ENCODE assay signal across 1 cellular context in genomic region chr7:96709381-96710228, GRCh38.
A peak's percentile ranks its signal among the peaks of the same experiment; 100 is the strongest.
TF ChIP-seq lines count a peak whose summit lies in the region.

SEM1 (minus strand) TSS chr7:96709846; CDS start chr7:96709763, 83 bp downstream.

TF ChIP-seq in HepG2, 621 proteins besides CTCF, POLR2A, EP300 and RAD21 (continued from another document and continues in another):
- TF ChIP-seq ZBTB33 (CRISPR knock-in tag; IDR thresholded peaks at IDR 0.05) (no peak), GATA4 (IDR thresholded peaks at IDR 0.05; ENCODE audit: borderline replicate concordance, low read depth) (no peak), MAFF (IDR thresholded peaks at IDR 0.05; ENCODE audit: low read depth, low read length) (peak; percentile 35; the same call in 1 of the 2 replicates), ZNF747 (CRISPR knock-in tag; IDR thresholded peaks at IDR 0.05; ENCODE audit: borderline replicate concordance) (0 out of 2 replicates have a peak, but pooled peaks have one; percentile 44), NR0B2 (CRISPR knock-in tag; IDR thresholded peaks at IDR 0.05) (0 out of 2 replicates have a peak, but pooled peaks have one; percentile 27), ZBTB4 (CRISPR knock-in tag; IDR thresholded peaks at IDR 0.05; ENCODE audit: borderline replicate concordance) (no peak), ZNF138 (CRISPR knock-in tag; IDR thresholded peaks at IDR 0.05; ENCODE audit: low read depth) (no peak), SNAPC4 (CRISPR knock-in tag; IDR thresholded peaks at IDR 0.05) (peak; percentile 90), ATRX (CRISPR knock-in tag; IDR thresholded peaks at IDR 0.05; ENCODE audit: borderline replicate concordance) (no peak), PITX1 (CRISPR knock-in tag; IDR thresholded peaks at IDR 0.05) (no peak), DPF2 (CRISPR knock-in tag; IDR thresholded peaks at IDR 0.05; ENCODE audit: borderline replicate concordance, low read depth) (no peak), SIN3B (IDR thresholded peaks at IDR 0.05; ENCODE audit: low read length) (peak; percentile 71), NCOA2 (CRISPR knock-in tag; IDR thresholded peaks at IDR 0.05) (0 out of 2 replicates have a peak, but pooled peaks have one; percentile 31), SOX13 (IDR thresholded peaks at IDR 0.05) (no peak), SOX13 (CRISPR knock-in tag; conservative IDR thresholded peaks at IDR 0.05 in 1 of 2, IDR thresholded peaks at IDR 0.05 in 1 of 2) (no peak; a peak in 1 of 4 replicates), EEA1 (CRISPR knock-in tag; IDR thresholded peaks at IDR 0.05; ENCODE audit: borderline replicate concordance) (no peak), ZNF160 (CRISPR knock-in tag; IDR thresholded peaks at IDR 0.05) (no peak), AKNA (CRISPR knock-in tag; IDR thresholded peaks at IDR 0.05; ENCODE audit: borderline replicate concordance) (no peak), CAMTA2 (CRISPR knock-in tag; IDR thresholded peaks at IDR 0.05; ENCODE audit: borderline replicate concordance) (no peak; the same call in 1 of the 2 replicates), ZNF234 (CRISPR knock-in tag; conservative IDR thresholded peaks at IDR 0.05) (no peak), RBAK (CRISPR knock-in tag; IDR thresholded peaks at IDR 0.05) (no peak), POLR2AphosphoS5 (IDR thresholded peaks at IDR 0.05; ENCODE audit: low read depth, low read length) (peak; percentile 88), ZFP62 (CRISPR knock-in tag; IDR thresholded peaks at IDR 0.05) (no peak), SP4 (CRISPR knock-in tag; IDR thresholded peaks at IDR 0.05) (no peak), KLF11 (CRISPR knock-in tag; IDR thresholded peaks at IDR 0.05) (peak; percentile 43; the same call in 1 of the 2 replicates), MED1 (CRISPR knock-in tag; IDR thresholded peaks at IDR 0.05) (peak; percentile 57), SOX6 (IDR thresholded peaks at IDR 0.05) (no peak), SOX6 (CRISPR knock-in tag; IDR thresholded peaks at IDR 0.05) (peak; percentile 64), ELF4 (CRISPR knock-in tag; IDR thresholded peaks at IDR 0.05; ENCODE audit: borderline replicate concordance) (peak; percentile 74), RXRB (CRISPR knock-in tag; IDR thresholded peaks at IDR 0.05; ENCODE audit: borderline replicate concordance) (no peak; the same call in 1 of the 2 replicates), ZBTB44 (CRISPR knock-in tag; IDR thresholded peaks at IDR 0.05) (no peak), TP53 (CRISPR knock-in tag; conservative IDR thresholded peaks at IDR 0.05) (no peak), ZBTB26 (CRISPR knock-in tag; IDR thresholded peaks at IDR 0.05; ENCODE audit: borderline replicate concordance) (peak; percentile 56; the same call in 1 of the 2 replicates), ZNF616 (CRISPR knock-in tag; IDR thresholded peaks at IDR 0.05; ENCODE audit: low read depth) (no peak), ERF (CRISPR knock-in tag; IDR thresholded peaks at IDR 0.05) (peak; percentile 50; the same call in 1 of the 2 replicates), HDAC1 (CRISPR knock-in tag; IDR thresholded peaks at IDR 0.05) (peak; percentile 76), MYC (CRISPR knock-in tag; IDR thresholded peaks at IDR 0.05; ENCODE audit: borderline replicate concordance) (no peak; the same call in 1 of the 2 replicates), ZSCAN25 (CRISPR knock-in tag; IDR thresholded peaks at IDR 0.05) (peak; percentile 44; the same call in 1 of the 2 replicates), TEAD3 (CRISPR knock-in tag; optimal IDR thresholded peaks at IDR 0.05; ENCODE audit: borderline replicate concordance) (peak; percentile 23), HOXA5 (CRISPR knock-in tag; IDR thresholded peaks at IDR 0.05) (no peak), ZFYVE20 (CRISPR knock-in tag; IDR thresholded peaks at IDR 0.05; ENCODE audit: borderline replicate concordance, low read depth) (no peak), SP1 (IDR thresholded peaks at IDR 0.05) (no peak), SP1 (CRISPR knock-in tag; IDR thresholded peaks at IDR 0.05) (no peak), ZNF253 (CRISPR knock-in tag; IDR thresholded peaks at IDR 0.05; ENCODE audit: borderline replicate concordance) (0 out of 2 replicates have a peak, but pooled peaks have one; percentile 26), MLLT10 (CRISPR knock-in tag; IDR thresholded peaks at IDR 0.05) (no peak), TBL1XR1 (IDR thresholded peaks at IDR 0.05; ENCODE audit: borderline replicate concordance, low read length, partially characterized antibody) (peak; percentile 19), RBFOX2 (IDR thresholded peaks at IDR 0.05; ENCODE audit: low read depth, low read length) (peak; percentile 63), ATF1 (CRISPR knock-in tag; IDR thresholded peaks at IDR 0.05) (peak; percentile 80), FOXJ3 (CRISPR knock-in tag; IDR thresholded peaks at IDR 0.05; ENCODE audit: borderline replicate concordance) (no peak), RFX5 (IDR thresholded peaks at IDR 0.05; ENCODE audit: low read depth, low read length) (no peak), CREM (IDR thresholded peaks at IDR 0.05) (peak; percentile 87), CREM (CRISPR knock-in tag; IDR thresholded peaks at IDR 0.05) (no peak)
